39 cellular contexts compared by ENCODE assay signal in the genomic region with DNA sequence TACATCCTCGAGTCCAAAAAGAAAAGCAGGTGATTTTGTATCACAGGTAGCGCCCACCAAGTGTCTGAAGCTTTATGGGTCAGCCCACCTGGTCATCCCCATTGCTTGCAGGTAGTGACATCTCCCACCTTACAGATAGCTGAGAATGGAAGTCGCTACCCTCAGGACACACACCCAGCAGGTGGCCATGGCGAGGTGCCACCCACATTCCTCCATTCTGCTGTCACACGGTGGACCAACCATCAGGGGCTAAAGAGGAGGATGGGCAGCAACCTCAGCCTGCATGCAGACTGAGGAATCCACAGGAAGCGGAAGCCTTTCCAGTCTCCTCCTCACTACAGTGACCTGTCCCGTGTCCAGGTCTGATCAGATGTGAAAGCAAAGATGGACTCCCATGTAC.
"Had no signal": no experiment of that assay in that cellular context is flagged by ENCODE, and none has a peak within 500 bp of the region (broad histone marks: within the 10 kb centered on the region; RNA-seq: fewer than 3 reads in every experiment).

No MANE protein-coding gene starts in this region.

- H3K36me3 ChIP-seq: adrenal gland, brain microvascular endothelial cell, breast epithelium, cardiac muscle cell, WERI-Rb-1 had no signal

- ATAC-seq: activated CD4-positive, alpha-beta T cell treated with anti-CD3 and anti-CD28 coated beads for 36 hours; activated CD4-positive, CD25-positive, alpha-beta regulatory T cell treated with anti-CD3 and anti-CD28 coated beads, Interleukin-2, amount 50 U/mL, for 24 hours; activated CD8-positive, alpha-beta T cell treated with anti-CD3 and anti-CD28 coated beads, Interleukin-2, amount 10 ng/mL, durations not matched to agents 7 days and 5 days; activated naive CD4-positive, alpha-beta T cell treated with anti-CD3 and anti-CD28 coated beads, Interleukin-2, amount 50 U/mL, for 72 hours; activated T-cell treated with anti-CD3 and anti-CD28 coated beads, Interleukin-2, amount 50 U/mL, for 4 hours; activated T-cell treated with anti-CD3 and anti-CD28 coated beads, Interleukin-2, amount 50 U/mL, for 72 hours; activated T-helper 17 cell treated with anti-CD3 and anti-CD28 coated beads, Interleukin-2, amount 50 U/mL, for 72 hours; body of pancreas; WTC11 had no signal

- H3K4me3 ChIP-seq: adrenal gland, body of pancreas, breast epithelium, cardiac muscle cell had no signal

- DNase-seq: activated CD4-positive, alpha-beta memory T cell treated with anti-CD3 and anti-CD28 coated beads, Interleukin-2, amount 10 ng/mL, durations not matched to agents 7 days and 5 days; activated CD4-positive, alpha-beta T cell treated with anti-CD3 and anti-CD28 coated beads for 1 hour; activated CD4-positive, alpha-beta T cell treated with anti-CD3 and anti-CD28 coated beads for 36 hours; activated CD4-positive, alpha-beta T cell treated with anti-CD3 and anti-CD28 coated beads for 48 hours; activated CD4-positive, alpha-beta T cell treated with anti-CD3 and anti-CD28 coated beads, Interleukin-2, amount 10 ng/mL, durations not matched to agents 7 days and 5 days; activated CD4-positive, alpha-beta T cell treated with anti-CD3 and anti-CD28 coated beads, Interleukin-2, amount 50 U/mL, for 48 hours; activated CD4-positive, CD25-positive, alpha-beta regulatory T cell; activated CD8-positive, alpha-beta memory T cell treated with anti-CD3 and anti-CD28 coated beads for 24 hours; activated CD8-positive, alpha-beta memory T cell treated with anti-CD3 and anti-CD28 coated beads, Interleukin-2, amount 50 U/mL, for 4 hours; activated CD8-positive, alpha-beta T cell treated with anti-CD3 and anti-CD28 coated beads, Interleukin-2, amount 10 ng/mL, durations not matched to agents 7 days and 5 days; activated effector memory CD4-positive, alpha-beta T cell treated with anti-CD3 and anti-CD28 coated beads, Interleukin-2, amount 50 U/mL, for 16 hours; activated gamma-delta T cell treated with Interleukin-2 at 50 U/mL for 16 hours; activated naive CD4-positive, alpha-beta T cell; activated naive CD4-positive, alpha-beta T cell treated with anti-CD3 and anti-CD28 coated beads for 36 hours; activated naive CD4-positive, alpha-beta T cell treated with anti-CD3 and anti-CD28 coated beads, Interleukin-2, amount 50 U/mL, for 16 hours; activated naive CD8-positive, alpha-beta T cell treated with anti-CD3 and anti-CD28 coated beads for 36 hours; activated T-cell treated with anti-CD3 and anti-CD28 coated beads for 4 hours; activated T-cell treated with anti-CD3 and anti-CD28 coated beads, Interleukin-2, amount 50 U/mL, for 1 hour; activated T-cell treated with anti-CD3 and anti-CD28 coated beads, Interleukin-2, amount 50 U/mL, for 4 hours; activated T-cell treated with anti-CD3 and anti-CD28 coated beads, Interleukin-2, amount 50 U/mL, for 72 hours; adrenal gland; amniotic stem cell; aorta; body of pancreas; brain microvascular endothelial cell; caudate nucleus; cerebellar nuclear complex; T-helper 1 cell; T-helper 2 cell; T-helper 9 cell; WERI-Rb-1 had no signal

- FAIRE-seq: astrocyte, TTC549 had no signal

- H3K27ac ChIP-seq: adrenal gland, body of pancreas, brain microvascular endothelial cell, breast epithelium, cardiac muscle cell, WERI-Rb-1 had no signal

- H3K27me3 ChIP-seq: body of pancreas, brain microvascular endothelial cell, breast epithelium, cardiac muscle cell had no signal

- H3K4me1 ChIP-seq: body of pancreas had no signal
